1 cellular context compared by ENCODE assay signal in the genomic region with DNA sequence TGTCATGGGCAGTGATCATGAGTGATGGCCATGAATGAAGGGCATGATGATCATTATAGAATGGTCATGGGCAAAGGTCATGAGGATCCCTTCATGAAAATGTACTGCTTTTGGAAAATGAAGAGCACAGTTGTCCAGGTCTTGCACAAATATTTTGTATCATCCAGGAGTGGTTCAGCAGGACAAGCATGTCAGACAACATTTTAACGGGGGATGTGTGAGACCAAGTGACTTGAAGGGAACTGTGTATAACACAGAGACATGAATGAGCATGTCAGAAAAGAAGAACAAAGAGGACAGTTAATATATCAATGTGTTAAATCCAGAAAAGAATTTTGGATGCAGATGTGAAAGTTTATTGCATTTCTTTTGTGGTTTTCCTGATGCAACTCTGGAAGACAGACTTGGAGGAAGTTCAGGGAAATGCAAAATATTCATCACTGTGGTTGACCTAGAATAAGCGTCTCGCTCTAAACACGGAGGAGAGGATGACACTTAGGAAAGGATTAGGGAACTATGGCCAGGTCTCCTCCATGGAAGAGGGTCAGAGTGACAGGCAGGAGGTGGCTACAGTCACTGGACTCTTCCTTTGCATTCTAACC.
TF ChIP-seq lines count a peak whose summit lies in the region.

No MANE protein-coding gene starts in this region.

TF ChIP-seq in H1, 55 proteins besides CTCF, POLR2A, EP300 and RAD21 (continued from another document):
- TF ChIP-seq EGR1 (IDR thresholded peaks at IDR 0.05; ENCODE audit: borderline replicate concordance, low read depth, low read length), result no peak
- no peak for TF ChIP-seq GTF2F1 (IDR thresholded peaks at IDR 0.05; ENCODE audit: borderline replicate concordance, low read depth, low read length)
- no peak for TF ChIP-seq HDAC6 (IDR thresholded peaks at IDR 0.05; ENCODE audit: low read depth, low read length)
- TF ChIP-seq, protein P1, sequence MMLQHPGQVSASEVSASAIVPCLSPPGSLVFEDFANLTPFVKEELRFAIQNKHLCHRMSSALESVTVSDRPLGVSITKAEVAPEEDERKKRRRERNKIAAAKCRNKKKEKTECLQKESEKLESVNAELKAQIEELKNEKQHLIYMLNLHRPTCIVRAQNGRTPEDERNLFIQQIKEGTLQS (IDR thresholded peaks at IDR 0.05; ENCODE audit: insufficient read depth, low read depth, low read length), result no peak
- no peak for TF ChIP-seq NRF1 (IDR thresholded peaks at IDR 0.05; ENCODE audit: low read depth, low read length)
- TF ChIP-seq POU5F1 (IDR thresholded peaks at IDR 0.05; ENCODE audit: low read depth, low read length), result no peak
- no peak for TF ChIP-seq CBX5 (IDR thresholded peaks at IDR 0.05; ENCODE audit: low read depth, low read length)
- TF ChIP-seq ZNF274 (IDR thresholded peaks at IDR 0.05; ENCODE audit: borderline replicate concordance, extremely low read depth, low read length), result no peak
- TF ChIP-seq SP1 (IDR thresholded peaks at IDR 0.05; ENCODE audit: low read depth, low read length), result no peak
- TF ChIP-seq BACH1 (IDR thresholded peaks at IDR 0.05; ENCODE audit: low read length), result no peak
- no peak for TF ChIP-seq SIRT6 (IDR thresholded peaks at IDR 0.05; ENCODE audit: low read length)
- no peak for TF ChIP-seq RFX5 (IDR thresholded peaks at IDR 0.05; ENCODE audit: borderline replicate concordance, low read depth, low read length)
- no peak for TF ChIP-seq TBP (IDR thresholded peaks at IDR 0.05; ENCODE audit: low read depth, low read length)
- TF ChIP-seq CHD1 (IDR thresholded peaks at IDR 0.05; ENCODE audit: low read depth, low read length), result no peak
